ENCODE assay signal across 24 cellular contexts in genomic region chr11:127230392-127230791, GRCh38.
"Had no signal": no experiment of that assay in that cellular context is flagged by ENCODE, and none has a peak within 500 bp of the region (broad histone marks: within the 10 kb centered on the region; RNA-seq: fewer than 3 reads in every experiment).

No MANE protein-coding gene starts in this region.

- FAIRE-seq: keratinocyte had no signal

- H3K4me2 ChIP-seq: neural progenitor cell, smooth muscle cell had no signal

- H3K27me3 ChIP-seq: neural progenitor cell, neutrophil, right atrium auricular region, right lobe of liver, tibial nerve, uterus had no signal

- H3K9ac ChIP-seq: neural progenitor cell had no signal

- H3K9me3 ChIP-seq: left ventricle myocardium inferior, neutrophil, right atrium auricular region, right lobe of liver, tibial nerve, uterus had no signal

- H3K4me3 ChIP-seq: left ventricle myocardium inferior, lung, neural progenitor cell, right atrium auricular region, right lobe of liver, smooth muscle cell, tibial nerve, uterus had no signal

- ATAC-seq: natural killer cell; right lobe of liver; stimulated activated memory B cell treated with anti-CD40 and anti-IgM and Interleukin-4, amounts not matched to agents 10 μg/mL and 1 μg/mL and 100 μg/mL, for 72 hours; stimulated activated naive CD8-positive, alpha-beta T cell treated with anti-CD3 and anti-CD28 coated beads, Interleukin-15, amount 100 ng/mL, for 72 hours had no signal

- H3K4me1 ChIP-seq: left ventricle myocardium inferior, neural progenitor cell, right atrium auricular region, right lobe of liver, tibial nerve, uterus had no signal

- H2AFZ ChIP-seq: neural progenitor cell had no signal

- H3K36me3 ChIP-seq: left ventricle myocardium inferior, neural progenitor cell, neutrophil, right atrium auricular region, right lobe of liver, tibial nerve, uterus had no signal

- H3K27ac ChIP-seq: left ventricle myocardium inferior, neural progenitor cell, neutrophil, right atrium auricular region, right lobe of liver, tibial nerve, uterus had no signal

- DNase-seq: hippocampal formation; left ventricle myocardium inferior; mesendoderm; naive B cell; natural killer cell; nephron progenitor cell; occipital lobe; right lobe of liver; stimulated activated CD4-positive, alpha-beta T cell treated with anti-CD3 and anti-CD28 coated beads, Interleukin-1b, Interleukin-23, amount 100 ng/mL, for 48 hours; stimulated activated CD4-positive, alpha-beta T cell treated with anti-CD3 and anti-CD28 coated beads, Interleukin-2, amount 100 ng/mL, for 48 hours; stimulated activated CD4-positive, alpha-beta T cell treated with anti-CD3 and anti-CD28 coated beads, Interleukin-4, amount 100 ng/mL, for 4 hours; stimulated activated CD8-positive, alpha-beta memory T cell treated with anti-CD3 and anti-CD28 coated beads, Interleukin-4, amount 100 ng/mL, for 48 hours; stimulated activated naive CD4-positive, alpha-beta T cell treated with Interleukin-2 at 50 U/mL for 16 hours; stimulated activated naive CD8-positive, alpha-beta T cell treated with anti-CD3 and anti-CD28 coated beads, Interleukin-15, amount 100 ng/mL, for 72 hours; substantia nigra; uterus had no signal
